Comparison of ENCODE assay signal across 21 cellular contexts in genomic region chr2:227491391-227491790, GRCh38.
"Had no signal": no experiment of that assay in that cellular context is flagged by ENCODE, and none has a peak within 500 bp of the region (broad histone marks: within the 10 kb centered on the region; RNA-seq: fewer than 3 reads in every experiment).

No MANE protein-coding gene starts in this region.

- H3K27ac ChIP-seq: gastroesophageal sphincter, tibial artery, upper lobe of left lung, uterus had no signal

- FAIRE-seq: keratinocyte had no signal

- H3K27me3 ChIP-seq: gastroesophageal sphincter, tibial artery, upper lobe of left lung, uterus had no signal

- H3K27me3 Mint-ChIP-seq: dendritic cell treated with granulocyte-macrophage colony-stimulating factor and Interleukin-4, amounts not matched to agents 40 ng/mL and 50 ng/mL, for 4 days; naive thymus-derived CD8-positive, alpha-beta T cell had no signal

- H3K36me3 Mint-ChIP-seq: immature natural killer cell had no signal

- DNase-seq: effector CD4-positive, alpha-beta T cell; endodermal cell; glutamatergic neuron; immature natural killer cell; left colon; left ventricle myocardium superior; mucosa of descending colon; naive thymus-derived CD8-positive, alpha-beta T cell; right cardiac atrium; stimulated activated CD4-positive, alpha-beta T cell treated with anti-CD3 and anti-CD28 coated beads, Interleukin-2, amount 100 ng/mL, for 48 hours; stimulated activated CD8-positive, alpha-beta memory T cell treated with anti-CD3 and anti-CD28 coated beads, Interleukin-4, amount 100 ng/mL, for 48 hours; stimulated activated naive CD8-positive, alpha-beta T cell treated with anti-CD3 and anti-CD28 coated beads, Interleukin-15, Interleukin-2, amounts not matched to agents 100 U/mL and 50 U/mL, for 24 hours; tibial artery; upper lobe of left lung; uterus had no signal

- H3K9me3 ChIP-seq: gastroesophageal sphincter, mucosa of descending colon, tibial artery, upper lobe of left lung, uterus had no signal

- H3K9me3 Mint-ChIP-seq: dendritic cell treated with granulocyte-macrophage colony-stimulating factor and Interleukin-4, amounts not matched to agents 40 ng/mL and 50 ng/mL, for 4 days; immature natural killer cell; stimulated activated effector memory CD8-positive, alpha-beta T cell treated with anti-CD3 and anti-CD28 coated beads, Interleukin-12 subunit alpha, Interleukin-12 subunit beta, amount 100 ng/mL, for 72 hours had no signal

- H3K4me1 ChIP-seq: uterus had no signal

- H3K27ac Mint-ChIP-seq: dendritic cell treated with granulocyte-macrophage colony-stimulating factor and Interleukin-4, amounts not matched to agents 40 ng/mL and 50 ng/mL, for 4 days; immature natural killer cell; stimulated activated effector memory CD8-positive, alpha-beta T cell treated with anti-CD3 and anti-CD28 coated beads, Interleukin-12 subunit alpha, Interleukin-12 subunit beta, amount 100 ng/mL, for 72 hours had no signal

- H3K4me2 ChIP-seq: smooth muscle cell had no signal

- H3K4me3 ChIP-seq: gastroesophageal sphincter, lung, mucosa of descending colon, smooth muscle cell, tibial artery, upper lobe of left lung, uterus had no signal

- H3K4me3 Mint-ChIP-seq: dendritic cell treated with granulocyte-macrophage colony-stimulating factor and Interleukin-4, amounts not matched to agents 40 ng/mL and 50 ng/mL, for 4 days; endodermal cell; immature natural killer cell; stimulated activated effector memory CD8-positive, alpha-beta T cell treated with anti-CD3 and anti-CD28 coated beads, Interleukin-12 subunit alpha, Interleukin-12 subunit beta, amount 100 ng/mL, for 72 hours had no signal

- H3K36me3 ChIP-seq: uterus had no signal
